ENCODE assay signal across 24 cellular contexts in genomic region chr3:101758224-101758623, GRCh38.
"Had no signal": no experiment of that assay in that cellular context is flagged by ENCODE, and none has a peak within 500 bp of the region (broad histone marks: within the 10 kb centered on the region; RNA-seq: fewer than 3 reads in every experiment).

No MANE protein-coding gene starts in this region.

- H3K27me3 Mint-ChIP-seq: activated naive CD8-positive, alpha-beta T cell treated with anti-CD3 and anti-CD28 coated beads for 36 hours; memory B cell; progenitor cell of endocrine pancreas had no signal

- ATAC-seq: activated CD8-positive, alpha-beta T cell treated with anti-CD3 and anti-CD28 coated beads, Interleukin-2, amount 10 ng/mL, durations not matched to agents 7 days and 5 days; gastrocnemius medialis; right cardiac atrium; WTC11 had no signal

- H3K9me3 Mint-ChIP-seq: activated naive CD8-positive, alpha-beta T cell treated with anti-CD3 and anti-CD28 coated beads for 36 hours; memory B cell; T-helper 1 cell treated with Interleukin-12 subunit alpha and Interleukin-12 subunit beta and Interleukin-4 antibody, amounts not matched to agents 30 μg/mL and 1 μg/mL, for 36 hours had no signal

- H3K9me3 ChIP-seq: gastrocnemius medialis, left ventricle myocardium inferior had no signal

- DNase-seq: activated CD4-positive, alpha-beta T cell treated with anti-CD3 and anti-CD28 coated beads for 4 hours; activated CD8-positive, alpha-beta memory T cell treated with anti-CD3 and anti-CD28 coated beads, Interleukin-2, amount 50 U/mL, for 4 hours; activated CD8-positive, alpha-beta T cell treated with anti-CD3 and anti-CD28 coated beads, Interleukin-2, amount 10 ng/mL, durations not matched to agents 7 days and 5 days; activated gamma-delta T cell treated with Interleukin-2 at 50 U/mL for 16 hours; activated naive CD8-positive, alpha-beta T cell treated with anti-CD3 and anti-CD28 coated beads for 36 hours; brain microvascular endothelial cell; cerebellar nuclear complex; dermis blood vessel endothelial cell; endodermal cell; gastrocnemius medialis; kidney; left ventricle myocardium inferior; occipital lobe; right cardiac atrium; stimulated activated CD4-positive, alpha-beta T cell treated with anti-CD3 and anti-CD28 coated beads, Interleukin-15, amount 100 ng/mL, for 24 hours; stimulated activated CD4-positive, alpha-beta T cell treated with anti-CD3 and anti-CD28 coated beads, Interleukin-4, amount 100 ng/mL, for 24 hours; stimulated activated naive CD4-positive, alpha-beta T cell; trophoblast cell had no signal

- H3K4me1 Mint-ChIP-seq: activated naive CD8-positive, alpha-beta T cell treated with anti-CD3 and anti-CD28 coated beads for 36 hours; endodermal cell; nephron; WTC11 had no signal

- H3K4me1 ChIP-seq: gastrocnemius medialis, left ventricle myocardium inferior had no signal

- H3K27ac ChIP-seq: brain microvascular endothelial cell, gastrocnemius medialis, left ventricle myocardium inferior had no signal

- H3K27me3 ChIP-seq: brain microvascular endothelial cell, gastrocnemius medialis had no signal

- H3K4me3 Mint-ChIP-seq: activated CD8-positive, alpha-beta T cell treated with anti-CD3 and anti-CD28 coated beads, Interleukin-2, amount 10 ng/mL, durations not matched to agents 7 days and 5 days; activated naive CD8-positive, alpha-beta T cell treated with anti-CD3 and anti-CD28 coated beads for 36 hours; endodermal cell; memory B cell; nephron; T-helper 1 cell treated with Interleukin-12 subunit alpha and Interleukin-12 subunit beta and Interleukin-4 antibody, amounts not matched to agents 30 μg/mL and 1 μg/mL, for 36 hours; WTC11 had no signal

- H3K27ac Mint-ChIP-seq: activated CD8-positive, alpha-beta T cell treated with anti-CD3 and anti-CD28 coated beads, Interleukin-2, amount 10 ng/mL, durations not matched to agents 7 days and 5 days; activated naive CD8-positive, alpha-beta T cell treated with anti-CD3 and anti-CD28 coated beads for 36 hours; endodermal cell; memory B cell; nephron; progenitor cell of endocrine pancreas; T-helper 1 cell treated with Interleukin-12 subunit alpha and Interleukin-12 subunit beta and Interleukin-4 antibody, amounts not matched to agents 30 μg/mL and 1 μg/mL, for 36 hours; WTC11 had no signal

- H3K4me3 ChIP-seq: gastrocnemius medialis, left ventricle myocardium inferior, skin epidermis had no signal
